Comparison of ENCODE assay signal across 1 cellular context in genomic region chr2:190353537-190353899, GRCh38.
TF ChIP-seq lines count a peak whose summit lies in the region.

No MANE protein-coding gene starts in this region.

TF ChIP-seq in HepG2, 621 proteins besides CTCF, POLR2A, EP300 and RAD21:
- TF ChIP-seq KLF11 (CRISPR knock-in tag; IDR thresholded peaks at IDR 0.05) (no peak), ZNF768 (CRISPR knock-in tag; IDR thresholded peaks at IDR 0.05) (peak; percentile 34; the same call in 1 of the 2 replicates)
- TF ChIP-seq, protein P1, sequence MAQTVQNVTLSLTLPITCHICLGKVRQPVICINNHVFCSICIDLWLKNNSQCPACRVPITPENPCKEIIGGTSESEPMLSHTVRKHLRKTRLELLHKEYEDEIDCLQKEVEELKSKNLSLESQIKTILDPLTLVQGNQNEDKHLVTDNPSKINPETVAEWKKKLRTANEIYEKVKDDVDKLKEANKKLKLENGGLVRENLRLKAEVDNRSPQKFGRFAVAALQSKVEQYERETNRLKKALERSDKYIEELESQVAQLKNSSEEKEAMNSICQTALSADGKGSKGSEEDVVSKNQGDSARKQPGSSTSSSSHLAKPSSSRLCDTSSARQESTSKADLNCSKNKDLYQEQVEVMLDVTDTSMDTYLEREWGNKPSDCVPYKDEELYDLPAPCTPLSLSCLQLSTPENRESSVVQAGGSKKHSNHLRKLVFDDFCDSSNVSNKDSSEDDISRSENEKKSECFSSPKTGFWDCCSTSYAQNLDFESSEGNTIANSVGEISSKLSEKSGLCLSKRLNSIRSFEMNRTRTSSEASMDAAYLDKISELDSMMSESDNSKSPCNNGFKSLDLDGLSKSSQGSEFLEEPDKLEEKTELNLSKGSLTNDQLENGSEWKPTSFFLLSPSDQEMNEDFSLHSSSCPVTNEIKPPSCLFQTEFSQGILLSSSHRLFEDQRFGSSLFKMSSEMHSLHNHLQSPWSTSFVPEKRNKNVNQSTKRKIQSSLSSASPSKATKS (CRISPR knock-in tag; IDR thresholded peaks at IDR 0.05) = 0 out of 2 replicates have a peak, but pooled peaks have one; percentile 6
